34 cellular contexts compared by ENCODE assay signal in genomic region chr11:2404735-2405196, GRCh38. TPM values are rescaled to one million over a fixed set of nuclear protein-coding genes. Genes with fewer than 3 reads are reported as not detected.
DNase-seq lines count a peak whose midpoint lies in the region; ATAC-seq and TF ChIP-seq lines count a peak whose summit lies in the region.
"Had no signal": no experiment of that assay in that cellular context is flagged by ENCODE, and none has a peak within 500 bp of the region (broad histone marks: within the 10 kb centered on the region; RNA-seq: fewer than 3 reads in every experiment).

No MANE protein-coding gene starts in this region.

- peak overlapping the region in 2 of 3 donors; percentile 23 to 78 for H3K27ac Mint-ChIP-seq in IgD-negative memory B cell
- peak overlapping the region; percentile 36 for H3K27ac Mint-ChIP-seq in endothelial cell (ENCODE audit: unreplicated experiment)
- peak overlapping the region; percentile 78 for H3K27ac Mint-ChIP-seq in stimulated activated effector memory CD8-positive, alpha-beta T cell treated with anti-CD3 and anti-CD28 coated beads, Interleukin-12 subunit alpha, Interleukin-12 subunit beta, amount 100 ng/mL, for 72 hours
- H3K27ac Mint-ChIP-seq in effector memory CD8-positive, alpha-beta T cell: peak overlapping the region in 1 of 2 donors; percentile 70
- no peak overlapping the region for H3K27ac Mint-ChIP-seq in activated CD8-positive, alpha-beta T cell treated with anti-CD3 and anti-CD28 coated beads, Interleukin-2, amount 10 ng/mL, durations not matched to agents 7 days and 5 days

- H3K4me3 Mint-ChIP-seq in IgD-negative memory B cell (peak overlapping the region in 2 of 4 donors; percentile 30 to 48), endothelial cell (ENCODE audit: unreplicated experiment) (no peak overlapping the region)
- H3K4me3 Mint-ChIP-seq in stimulated activated effector memory CD8-positive, alpha-beta T cell treated with anti-CD3 and anti-CD28 coated beads, Interleukin-12 subunit alpha, Interleukin-12 subunit beta, amount 100 ng/mL, for 72 hours: no peak overlapping the region
- no peak overlapping the region for H3K4me3 Mint-ChIP-seq in effector memory CD8-positive, alpha-beta T cell
- no peak overlapping the region for H3K4me3 Mint-ChIP-seq in activated CD8-positive, alpha-beta T cell treated with anti-CD3 and anti-CD28 coated beads, Interleukin-2, amount 10 ng/mL, durations not matched to agents 7 days and 5 days
- H3K4me3 Mint-ChIP-seq: CD14-positive monocyte; central memory CD8-positive, alpha-beta T cell had no signal

- CTCF ChIA-PET in activated CD8-positive, alpha-beta T cell treated with anti-CD3 and anti-CD28 coated beads, Interleukin-2, amount 10 ng/mL, durations not matched to agents 7 days and 5 days (lab: Charles Lee): interaction anchor here (1.3 kb wide), 1 partner anchor 99 kb away, joined by 4 read pairs; no protein-coding TSS in a partner anchor

- no peak for TF ChIP-seq CTCF in endothelial cell (IDR thresholded peaks at IDR 0.05; ENCODE audit: unreplicated experiment)

- no peak for ATAC-seq in stimulated activated effector memory CD8-positive, alpha-beta T cell treated with anti-CD3 and anti-CD28 coated beads, Interleukin-12 subunit alpha, Interleukin-12 subunit beta, amount 100 ng/mL, for 72 hours
- no peak for ATAC-seq in effector memory CD8-positive, alpha-beta T cell (replicated peaks)
- ATAC-seq in activated CD8-positive, alpha-beta T cell treated with anti-CD3 and anti-CD28 coated beads, Interleukin-2, amount 10 ng/mL, durations not matched to agents 7 days and 5 days: no peak
- ATAC-seq: body of pancreas, esophagus mucosa, left lobe of liver, right cardiac atrium had no signal

- H3K4me1 Mint-ChIP-seq in IgD-negative memory B cell (peaks cover 3 to 8% (median 7%) of the 10 kb centered on the region in 3 donors), endothelial cell (ENCODE audit: unreplicated experiment) (peaks cover 4% of the 10 kb centered on the region)
- H3K4me1 Mint-ChIP-seq in stimulated activated effector memory CD8-positive, alpha-beta T cell treated with anti-CD3 and anti-CD28 coated beads, Interleukin-12 subunit alpha, Interleukin-12 subunit beta, amount 100 ng/mL, for 72 hours: peaks cover 25% of the 10 kb centered on the region
- peaks cover 0 to 8% of the 10 kb centered on the region in 2 donors for H3K4me1 Mint-ChIP-seq in effector memory CD8-positive, alpha-beta T cell (ENCODE audit: low read depth in 2 of 2)
- H3K4me1 Mint-ChIP-seq in activated CD8-positive, alpha-beta T cell treated with anti-CD3 and anti-CD28 coated beads, Interleukin-2, amount 10 ng/mL, durations not matched to agents 7 days and 5 days (ENCODE audit: low read depth): peaks cover 14% of the 10 kb centered on the region

- H3K27me3 Mint-ChIP-seq in IgD-negative memory B cell (no peaks in the 10 kb centered on the region), endothelial cell (ENCODE audit: unreplicated experiment) (peaks cover 4% of the 10 kb centered on the region)
- no peaks in the 10 kb centered on the region for H3K27me3 Mint-ChIP-seq in effector memory CD8-positive, alpha-beta T cell
- H3K27me3 Mint-ChIP-seq in activated CD8-positive, alpha-beta T cell treated with anti-CD3 and anti-CD28 coated beads, Interleukin-2, amount 10 ng/mL, durations not matched to agents 7 days and 5 days (ENCODE audit: low read depth): no peaks in the 10 kb centered on the region
- H3K27me3 Mint-ChIP-seq: central memory CD8-positive, alpha-beta T cell had no signal

- H3K36me3 Mint-ChIP-seq in IgD-negative memory B cell (no peaks in the 10 kb centered on the region), endothelial cell (ENCODE audit: low read depth, unreplicated experiment) (no peaks in the 10 kb centered on the region)
- H3K36me3 Mint-ChIP-seq in stimulated activated effector memory CD8-positive, alpha-beta T cell treated with anti-CD3 and anti-CD28 coated beads, Interleukin-12 subunit alpha, Interleukin-12 subunit beta, amount 100 ng/mL, for 72 hours: peaks cover 54% of the 10 kb centered on the region
- peaks cover 40% of the 10 kb centered on the region for H3K36me3 Mint-ChIP-seq in effector memory CD8-positive, alpha-beta T cell (ENCODE audit: insufficient read depth)
- H3K36me3 Mint-ChIP-seq in activated CD8-positive, alpha-beta T cell treated with anti-CD3 and anti-CD28 coated beads, Interleukin-2, amount 10 ng/mL, durations not matched to agents 7 days and 5 days (ENCODE audit: low read depth): peaks cover 7% of the 10 kb centered on the region

- no peaks in the 10 kb centered on the region for H3K9me3 Mint-ChIP-seq in IgD-negative memory B cell
- H3K9me3 Mint-ChIP-seq in endothelial cell (ENCODE audit: unreplicated experiment): no peaks in the 10 kb centered on the region
- H3K9me3 Mint-ChIP-seq in stimulated activated effector memory CD8-positive, alpha-beta T cell treated with anti-CD3 and anti-CD28 coated beads, Interleukin-12 subunit alpha, Interleukin-12 subunit beta, amount 100 ng/mL, for 72 hours: no peaks in the 10 kb centered on the region
- no peaks in the 10 kb centered on the region for H3K9me3 Mint-ChIP-seq in effector memory CD8-positive, alpha-beta T cell
- no peaks in the 10 kb centered on the region for H3K9me3 Mint-ChIP-seq in activated CD8-positive, alpha-beta T cell treated with anti-CD3 and anti-CD28 coated beads, Interleukin-2, amount 10 ng/mL, durations not matched to agents 7 days and 5 days (ENCODE audit: insufficient read depth)
- H3K9me3 Mint-ChIP-seq: CD14-positive monocyte; central memory CD8-positive, alpha-beta T cell had no signal

- POLR2A ChIA-PET in activated CD8-positive, alpha-beta T cell treated with anti-CD3 and anti-CD28 coated beads, Interleukin-2, amount 10 ng/mL, durations not matched to agents 7 days and 5 days (lab: Charles Lee): interaction anchor here (0.7 kb wide), 1 partner anchor 84 kb away, joined by 3 read pairs; no protein-coding TSS in a partner anchor

- DNase-seq in NCI-H82 (lab: John Stamatoyannopoulos, UW) (peak; percentile 9), NCI-H82 treated with DMSO at 0.1 percent for 48 hours (lab: John Stamatoyannopoulos, UW; ENCODE audit: unreplicated experiment) (no peak), endothelial cell (ENCODE audit: low spot score) (no peak), SKM-1 treated with dmso at 0.1 percent for 144 hours (lab: John Stamatoyannopoulos, UW; ENCODE audit: unreplicated experiment) (no peak)
- DNase-seq in stimulated activated effector memory CD8-positive, alpha-beta T cell treated with anti-CD3 and anti-CD28 coated beads, Interleukin-12 subunit alpha, Interleukin-12 subunit beta, amount 100 ng/mL, for 72 hours (ENCODE audit: low spot score in 2 of 2): no peak
- no peak for DNase-seq in effector memory CD8-positive, alpha-beta T cell
- no peak for DNase-seq in activated CD8-positive, alpha-beta T cell treated with anti-CD3 and anti-CD28 coated beads, Interleukin-2, amount 10 ng/mL, durations not matched to agents 7 days and 5 days
- DNase-seq: activated CD4-positive, alpha-beta T cell treated with anti-CD3 and anti-CD28 coated beads for 48 hours; activated naive CD4-positive, alpha-beta T cell; activated T-cell treated with anti-CD3 and anti-CD28 coated beads, Interleukin-2, amount 50 U/mL, for 48 hours; adrenal gland; body of pancreas; DMS79; GF-D8; GM23248; KBM-7; NCI-H1105 treated with DMSO at 0.1 percent for 48 hours; NCI-H2029 treated with DMSO at 0.1 percent for 48 hours; NCI-H2227 treated with DMSO at 0.1 percent for 48 hours; NCI-H526 treated with DMSO at 0.1 percent for 48 hours; right cardiac atrium; SIG-M5; stimulated activated CD4-positive, alpha-beta T cell treated with anti-CD3 and anti-CD28 coated beads, Interleukin-1b, Interleukin-23, amount 100 ng/mL, for 48 hours; stimulated activated CD8-positive, alpha-beta memory T cell treated with anti-CD3 and anti-CD28 coated beads, Interleukin-4, amount 100 ng/mL, for 48 hours; T-helper 9 cell had no signal

RNA-seq across cellular contexts. Expression of gene TSSC4, which starts 4.2 kb away (rescaled TPM):
- 86.8 TPM for polyA plus RNA-seq in IgD-negative memory B cell
- 48.4 TPM for total RNA-seq in endothelial cell (ENCODE audit: unreplicated experiment)
- 10 to 100 TPM; 45.3 to 49.4 TPM for total RNA-seq in activated CD8-positive, alpha-beta T cell treated with anti-CD3 and anti-CD28 coated beads, Interleukin-2, amount 10 ng/mL, durations not matched to agents 7 days and 5 days

RNA-seq across cellular contexts. Expression of gene CD81, which starts 27.7 kb away (rescaled TPM):
- polyA plus RNA-seq in IgD-negative memory B cell: 195 TPM
- total RNA-seq in endothelial cell (ENCODE audit: unreplicated experiment): 424 TPM
- total RNA-seq in activated CD8-positive, alpha-beta T cell treated with anti-CD3 and anti-CD28 coated beads, Interleukin-2, amount 10 ng/mL, durations not matched to agents 7 days and 5 days: 100 to 1,000 TPM; 142 to 145 TPM

RNA-seq across cellular contexts. Expression of gene TRPM5, which starts 39.5 kb away (rescaled TPM):
- not detected for polyA plus RNA-seq in IgD-negative memory B cell
- total RNA-seq in endothelial cell (ENCODE audit: unreplicated experiment): 0.38 TPM
- total RNA-seq in activated CD8-positive, alpha-beta T cell treated with anti-CD3 and anti-CD28 coated beads, Interleukin-2, amount 10 ng/mL, durations not matched to agents 7 days and 5 days: not detected
- total RNA-seq: esophagus mucosa, fibroblast of villous mesenchyme, GM23248, left lobe of liver, M059J, posterior vena cava, right cardiac atrium, tibial nerve had no signal
- polyA plus RNA-seq: CD14-positive monocyte, GM23248 had no signal

RNA-seq across cellular contexts. Expression of gene KCNQ1, which starts 40.0 kb away (rescaled TPM):
- 20.5 TPM for polyA plus RNA-seq in IgD-negative memory B cell
- 35.3 TPM for total RNA-seq in endothelial cell (ENCODE audit: unreplicated experiment)
- total RNA-seq in activated CD8-positive, alpha-beta T cell treated with anti-CD3 and anti-CD28 coated beads, Interleukin-2, amount 10 ng/mL, durations not matched to agents 7 days and 5 days: 10 to 100 TPM; 20.4 to 26.0 TPM
- total RNA-seq: fibroblast of villous mesenchyme, GM23248, M059J had no signal
- polyA plus RNA-seq: GM23248 had no signal
